Comparison of ENCODE assay signal across 8 cellular contexts in genomic region chr13:27171244-27171829, GRCh38. TPM values are rescaled to one million over a fixed set of nuclear protein-coding genes. Genes with fewer than 3 reads are reported as not detected.
A peak's percentile ranks its signal among the peaks of the same experiment; 100 is the strongest.
DNase-seq lines count a peak whose midpoint lies in the region; ATAC-seq and TF ChIP-seq lines count a peak whose summit lies in the region.

USP12 (minus strand) TSS chr13:27171811; CDS start chr13:27171639, 172 bp downstream.

- H3K4me3 ChIP-seq in GM12864 (ENCODE audit: low read depth, low read length): peak within 1 kb of the TSS; percentile 73
- peak within 1 kb of the TSS; percentile 69 for H3K4me3 ChIP-seq in fibroblast of villous mesenchyme (ENCODE audit: low read depth, low read length)

- TF ChIP-seq CTCF in GM12864 (IDR thresholded peaks at IDR 0.05; ENCODE audit: low read depth, low read length, missing control alignments): peak; percentile 17
- TF ChIP-seq CTCF in fibroblast of villous mesenchyme (IDR thresholded peaks at IDR 0.05; ENCODE audit: insufficient read depth, low read depth, low read length): no peak
- TF ChIP-seq CTCF in omental fat pad (IDR thresholded peaks at IDR 0.05): no peak

- ATAC-seq in GM21723 (IDR thresholded peaks at IDR 0.05; ENCODE audit: unreplicated experiment): peak; percentile 12
- peak; percentile 12 for ATAC-seq in omental fat pad (ENCODE audit: low FRiP score)

- no peak for DNase-seq in GM12864 (ENCODE audit: low read depth)
- no peak for DNase-seq in M059J (ENCODE audit: low read depth)
- peak; percentile 29 for DNase-seq in activated T-cell treated with anti-CD3 and anti-CD28 coated beads for 48 hours (ENCODE audit: low read depth)
- DNase-seq in fibroblast of villous mesenchyme (ENCODE audit: low read depth): peak; percentile 28
- no peak for DNase-seq in omental fat pad (ENCODE audit: low spot score)
- DNase-seq in epidermal melanocyte (ENCODE audit: insufficient read length, low spot score): no peak
- DNase-seq in midbrain (lab: John Stamatoyannopoulos, UW): no peak

RNA-seq across cellular contexts. Expression of gene USP12, which starts in this region (rescaled TPM):
- 17.9 and 30.1 TPM in 2 replicates for total RNA-seq in M059J (2014; rRNA removed; shearing (Covaris generic))
- total RNA-seq in fibroblast of villous mesenchyme (13.9 and 19.0 TPM in 2 replicates), omental fat pad (10 to 100 TPM; 22.5 to 42.3 (median 31.4) TPM)

Comparison
In these comparisons a context has a peak if more than half of its experiments do, and no peak if none do; other contexts are left out.
1. DNase-seq: peak in activated T-cell treated with anti-CD3 and anti-CD28 coated beads for 48 hours (single experiment) and fibroblast of villous mesenchyme (single experiment); none in GM12864 (single experiment), M059J (single experiment), omental fat pad (single experiment), epidermal melanocyte (single experiment) and midbrain (single experiment).